Comparison of ENCODE assay signal across 8 cellular contexts in the genomic region with DNA sequence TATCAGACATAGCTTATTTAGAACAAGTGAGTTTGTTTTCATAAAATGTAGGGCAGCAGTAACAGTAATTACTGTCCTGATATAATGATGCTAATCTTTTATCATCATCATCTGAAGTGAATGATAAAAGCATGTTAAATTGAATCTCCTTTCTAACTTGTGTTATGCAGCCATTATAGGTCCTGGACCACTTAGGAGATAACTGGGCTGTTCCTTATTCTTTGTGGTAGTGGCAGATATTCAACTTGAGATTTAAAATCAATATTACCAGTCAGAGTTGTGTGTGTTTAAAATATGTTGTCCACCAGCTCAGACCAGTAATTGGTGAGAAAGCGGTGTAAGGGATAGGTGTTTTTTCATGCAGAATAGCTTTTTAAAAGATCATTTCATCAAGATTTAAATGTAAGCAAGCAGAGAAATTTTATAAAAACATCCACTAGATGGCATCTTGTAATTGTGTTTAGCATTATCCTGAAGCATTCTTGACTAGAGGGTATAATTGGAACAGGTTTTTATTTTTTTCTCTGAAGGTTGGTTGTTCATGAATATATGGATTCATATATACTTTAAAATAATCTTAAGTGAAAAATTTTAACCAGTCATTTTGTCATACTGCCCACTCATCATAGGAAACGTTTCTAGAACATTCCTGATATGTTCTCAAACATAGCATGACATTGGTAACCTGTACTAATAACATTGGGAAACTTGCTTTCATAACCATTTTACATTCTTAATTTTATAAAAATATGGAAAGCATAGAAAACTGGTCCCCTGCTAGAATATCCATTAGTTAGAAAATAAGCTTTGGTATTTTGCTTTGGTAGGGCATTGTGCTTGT.
DNase-seq lines count a peak whose midpoint lies in the region; ATAC-seq and TF ChIP-seq lines count a peak whose summit lies in the region.

No MANE protein-coding gene starts in this region.

- no peaks in the 10 kb centered on the region for H3K9me3 Mint-ChIP-seq in activated B cell treated with CpG ODN at 0.5 μM for 24 hours

- H3K36me3 Mint-ChIP-seq in activated B cell treated with CpG ODN at 0.5 μM for 24 hours (ENCODE audit: low read depth) = no peaks in the 10 kb centered on the region

- H3K4me3 Mint-ChIP-seq in activated B cell treated with CpG ODN at 0.5 μM for 24 hours = peak overlapping the region; percentile 42

- TF ChIP-seq CTCF in activated B cell treated with CpG ODN at 0.5 μM for 24 hours (IDR thresholded peaks at IDR 0.05) = no peak

- DNase-seq in NCI-H1092 treated with DMSO at 0.1 percent for 48 hours (lab: John Stamatoyannopoulos, UW) (peak; percentile 57), NCI-H1092 (lab: John Stamatoyannopoulos, UW) (no peak), NCI-H146 (lab: John Stamatoyannopoulos, UW) (peak; percentile 71), activated B cell treated with CpG ODN at 0.5 μM for 24 hours (no peak), kidney glomerular epithelial cell (lab: John Stamatoyannopoulos, UW) (peak; percentile 31)
- no peak for DNase-seq in effector memory CD4-positive, alpha-beta T cell

- intact Hi-C loops in activated B cell treated with CpG ODN at 0.5 μM for 24 hours (cut with micrococcal nuclease) = loop anchor here (1.0 to 10.0 kb wide), 7 partner anchors 14 to 876 kb away; no protein-coding TSS in a partner anchor

- no peak overlapping the region for H3K4me3 ChIP-seq in effector memory CD4-positive, alpha-beta T cell (ENCODE audit: insufficient read depth, low read depth, low read length, poor library complexity, severe bottlenecking)

- POLR2A ChIA-PET in activated B cell treated with CpG ODN at 0.5 μM for 24 hours (lab: Charles Lee) = interaction anchor here (0.6 to 0.7 kb wide), 2 partner anchors 78 to 682 kb away, joined by 3 to 5 read pairs; no protein-coding TSS in a partner anchor

- no peaks in the 10 kb centered on the region for H3K36me3 ChIP-seq in effector memory CD4-positive, alpha-beta T cell (ENCODE audit: control insufficient read depth, insufficient read depth, low read length)

- H3K27ac ChIP-seq in effector memory CD4-positive, alpha-beta T cell (ENCODE audit: insufficient read depth, low read length, poor library complexity, severe bottlenecking) = no peak overlapping the region

- H3K27ac Mint-ChIP-seq in activated B cell treated with CpG ODN at 0.5 μM for 24 hours = peak overlapping the region; percentile 67

- H3K4me1 ChIP-seq in effector memory CD4-positive, alpha-beta T cell (ENCODE audit: control insufficient read depth, insufficient read depth, low read length, poor library complexity, severe bottlenecking) = no peaks in the 10 kb centered on the region

- H3K27me3 Mint-ChIP-seq in activated B cell treated with CpG ODN at 0.5 μM for 24 hours = no peaks in the 10 kb centered on the region

- CTCF ChIA-PET in activated B cell treated with CpG ODN at 0.5 μM for 24 hours (lab: Charles Lee) = interaction anchor here (0.7 to 5.2 kb wide), 25 partner anchors 8 to 801 kb away, joined by 3 to 46 read pairs (median 5); no protein-coding TSS in a partner anchor

- ATAC-seq in activated B cell treated with CpG ODN at 0.5 μM for 24 hours (ENCODE audit: low read depth) = no peak
- ATAC-seq in GM21360 (IDR thresholded peaks at IDR 0.05; ENCODE audit: unreplicated experiment) = no peak
- no peak for ATAC-seq in HG03045 (IDR thresholded peaks at IDR 0.05; ENCODE audit: unreplicated experiment)

- no peaks in the 10 kb centered on the region for H3K27me3 ChIP-seq in effector memory CD4-positive, alpha-beta T cell (replicated peaks; ENCODE audit: control insufficient read depth, insufficient read depth, low read length, poor library complexity, severe bottlenecking)

- no peaks in the 10 kb centered on the region for H3K9me3 ChIP-seq in effector memory CD4-positive, alpha-beta T cell (ENCODE audit: control insufficient read depth, low read length)

- H3K4me1 Mint-ChIP-seq in activated B cell treated with CpG ODN at 0.5 μM for 24 hours = peaks cover 53% of the 10 kb centered on the region

Comparison
In these comparisons a context has a peak if more than half of its experiments do, and no peak if none do; other contexts are left out.
1. DNase-seq: peak in NCI-H1092 treated with DMSO at 0.1 percent for 48 hours (single experiment), NCI-H146 (single experiment) and kidney glomerular epithelial cell (single experiment); none in NCI-H1092 (single experiment), activated B cell treated with CpG ODN at 0.5 μM for 24 hours (single experiment) and effector memory CD4-positive, alpha-beta T cell (0 of 3).